15 cellular contexts compared by ENCODE assay signal in the genomic region with DNA sequence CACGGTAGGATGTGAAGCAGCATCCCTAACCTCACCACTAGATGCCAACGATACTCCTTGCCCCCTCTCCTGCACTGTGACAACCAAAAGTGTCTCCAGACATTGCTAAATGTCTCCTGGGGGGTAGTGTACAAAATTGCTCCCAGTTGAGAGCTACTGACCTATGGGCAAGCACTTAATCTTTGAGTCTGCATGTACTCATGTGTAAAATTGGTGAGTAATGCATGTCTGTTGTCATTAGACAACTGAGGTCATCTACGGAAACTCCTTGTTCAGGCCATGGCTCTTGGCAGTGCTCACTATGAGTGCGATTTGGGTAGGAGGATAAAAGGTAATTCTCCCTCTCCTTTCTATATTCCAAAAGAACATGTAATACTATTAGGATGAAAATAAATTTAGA.
A peak's percentile ranks its signal among the peaks of the same experiment; 100 is the strongest.
DNase-seq lines count a peak whose midpoint lies in the region; ATAC-seq and TF ChIP-seq lines count a peak whose summit lies in the region.
"Had no signal": no experiment of that assay in that cellular context is flagged by ENCODE, and none has a peak within 500 bp of the region (broad histone marks: within the 10 kb centered on the region; RNA-seq: fewer than 3 reads in every experiment).

No MANE protein-coding gene starts in this region.

- no peaks in the 10 kb centered on the region for H3K27me3 ChIP-seq in ACC112 (ENCODE audit: insufficient read depth, low read length)
- H3K27me3 ChIP-seq: stomach had no signal

- peak; percentile 63 for DNase-seq in astrocyte of the cerebellum (ENCODE audit: low read depth)
- DNase-seq in hepatic stellate cell (ENCODE audit: low spot score): peak; percentile 62
- no peak for DNase-seq in NCI-H2171 (lab: John Stamatoyannopoulos, UW)
- DNase-seq in NOMO-1 treated with DMSO at 0.1 percent for 48 hours (lab: John Stamatoyannopoulos, UW; ENCODE audit: unreplicated experiment): no peak
- DNase-seq in cerebellar cortex (ENCODE audit: low spot score): no peak
- DNase-seq in OCI-M2 (lab: John Stamatoyannopoulos, UW; ENCODE audit: unreplicated experiment): no peak
- DNase-seq: activated CD4-positive, alpha-beta T cell treated with anti-CD3 and anti-CD28 coated beads, Interleukin-2, amount 10 ng/mL, durations not matched to agents 7 days and 5 days; GF-D8; KBM-7; NCI-H2227 treated with DMSO at 0.1 percent for 48 hours; nephron progenitor cell; stomach had no signal

- no peak for TF ChIP-seq CTCF in astrocyte of the cerebellum (IDR thresholded peaks at IDR 0.05; ENCODE audit: low read depth, low read length, missing control alignments)

- peaks cover 9% of the 10 kb centered on the region for H3K4me1 ChIP-seq in ACC112 (ENCODE audit: control insufficient read depth, insufficient read depth, low read length, unreplicated experiment)
- H3K4me1 ChIP-seq: stomach had no signal

- in situ Hi-C loops in astrocyte of the cerebellum (cut with HindIII; ENCODE audit: low sequenced_read_pairs): no loop called here

- peak; percentile 39 for ATAC-seq in HG02610 (IDR thresholded peaks at IDR 0.05; ENCODE audit: unreplicated experiment)
- ATAC-seq: activated naive CD4-positive, alpha-beta T cell treated with anti-CD3 and anti-CD28 coated beads, Interleukin-2, amount 50 U/mL, for 72 hours had no signal

- no peaks in the 10 kb centered on the region for H3K79me2 ChIP-seq in ACC112 (ENCODE audit: control insufficient read depth, insufficient read depth, low read length, unreplicated experiment)

- H3K4me3 ChIP-seq in ACC112 (ENCODE audit: low read depth, low read length): no peak overlapping the region
- no peak overlapping the region for H3K4me3 ChIP-seq in astrocyte of the cerebellum (ENCODE audit: low read depth, low read length)
- H3K4me3 ChIP-seq: stomach had no signal

- H3K36me3 ChIP-seq in ACC112 (ENCODE audit: insufficient read depth, low read length): peaks cover 13% of the 10 kb centered on the region

- H2AFZ ChIP-seq in ACC112 (ENCODE audit: low read length, unreplicated experiment): no peak overlapping the region

- peak overlapping the region; percentile 39 for H3K27ac ChIP-seq in ACC112 (ENCODE audit: low read depth, low read length)
- H3K27ac ChIP-seq: stomach had no signal

Comparison
In these comparisons a context has a peak if more than half of its experiments do, and no peak if none do; other contexts are left out.
1. DNase-seq: peak in astrocyte of the cerebellum (single experiment) and hepatic stellate cell (single experiment); none in NCI-H2171 (single experiment), NOMO-1 treated with DMSO at 0.1 percent for 48 hours (single experiment), cerebellar cortex (single experiment) and OCI-M2 (single experiment).